In genomic region chr17:72425796-72426173, GRCh38 we compare ENCODE assay signal across 38 cellular contexts.
"Had no signal": no experiment of that assay in that cellular context is flagged by ENCODE, and none has a peak within 500 bp of the region (broad histone marks: within the 10 kb centered on the region; RNA-seq: fewer than 3 reads in every experiment).

No MANE protein-coding gene starts in this region.

- H3K36me3 Mint-ChIP-seq: activated CD4-positive, alpha-beta memory T cell treated with anti-CD3 and anti-CD28 coated beads for 36 hours; activated naive CD4-positive, alpha-beta T cell treated with anti-CD3 and anti-CD28 coated beads, Interleukin-2, amount 10 ng/mL, durations not matched to agents 7 days and 5 days; activated naive CD8-positive, alpha-beta T cell treated with anti-CD3 and anti-CD28 coated beads, Interleukin-2, amount 10 ng/mL, durations not matched to agents 7 days and 5 days; brain; mesothelial cell of epicardium; naive B cell had no signal

- H3K27me3 Mint-ChIP-seq: activated CD4-positive, alpha-beta memory T cell treated with anti-CD3 and anti-CD28 coated beads for 36 hours; activated naive CD4-positive, alpha-beta T cell treated with anti-CD3 and anti-CD28 coated beads, Interleukin-2, amount 10 ng/mL, durations not matched to agents 7 days and 5 days; activated naive CD8-positive, alpha-beta T cell treated with anti-CD3 and anti-CD28 coated beads, Interleukin-2, amount 10 ng/mL, durations not matched to agents 7 days and 5 days; brain had no signal

- H3K27ac ChIP-seq: ascending aorta, cardiac muscle cell, coronary artery, dorsolateral prefrontal cortex, ovary, prostate gland, sigmoid colon, upper lobe of left lung, WERI-Rb-1 had no signal

- DNase-seq: activated CD4-positive, alpha-beta T cell treated with anti-CD3 and anti-CD28 coated beads for 48 hours; activated CD8-positive, alpha-beta memory T cell treated with anti-CD3 and anti-CD28 coated beads, Interleukin-2, amount 50 U/mL, for 4 hours; activated gamma-delta T cell; activated naive CD4-positive, alpha-beta T cell treated with anti-CD3 and anti-CD28 coated beads, Interleukin-2, amount 10 ng/mL, durations not matched to agents 7 days and 5 days; activated naive CD8-positive, alpha-beta T cell treated with anti-CD3 and anti-CD28 coated beads, Interleukin-2, amount 10 ng/mL, durations not matched to agents 7 days and 5 days; activated T-cell treated with anti-CD3 and anti-CD28 coated beads, Interleukin-2, amount 50 U/mL, for 1 hour; cerebellar nuclear complex; dorsolateral prefrontal cortex; effector memory CD4-positive, alpha-beta T cell; glutamatergic neuron; hippocampal formation; left colon; mammary epithelial cell; naive B cell; nephron progenitor cell; ovary; retina; sigmoid colon; small intestine; stimulated activated CD4-positive, alpha-beta T cell treated with anti-CD3 and anti-CD28 coated beads, Interleukin-1b, Interleukin-23, amount 100 ng/mL, for 48 hours; stimulated activated CD4-positive, alpha-beta T cell treated with anti-CD3 and anti-CD28 coated beads, Interleukin-4, amount 100 ng/mL, for 4 hours; stimulated activated CD8-positive, alpha-beta memory T cell treated with anti-CD3 and anti-CD28 coated beads, Interleukin-4, amount 100 ng/mL, for 48 hours; stimulated activated naive CD8-positive, alpha-beta T cell treated with anti-CD3 and anti-CD28 coated beads, Interleukin-15, amount 100 ng/mL, for 72 hours; substantia nigra; T1000; upper lobe of left lung had no signal

- H3K4me1 ChIP-seq: ascending aorta, prostate gland had no signal

- H3K36me3 ChIP-seq: ascending aorta, cardiac muscle cell, ovary, prostate gland, sigmoid colon, upper lobe of left lung had no signal

- H3K9me3 ChIP-seq: ascending aorta, ovary, prostate gland, sigmoid colon, upper lobe of left lung had no signal

- H3K4me3 Mint-ChIP-seq: activated CD4-positive, alpha-beta memory T cell treated with anti-CD3 and anti-CD28 coated beads for 36 hours; activated naive CD4-positive, alpha-beta T cell treated with anti-CD3 and anti-CD28 coated beads, Interleukin-2, amount 10 ng/mL, durations not matched to agents 7 days and 5 days; activated naive CD8-positive, alpha-beta T cell treated with anti-CD3 and anti-CD28 coated beads, Interleukin-2, amount 10 ng/mL, durations not matched to agents 7 days and 5 days; brain; mesothelial cell of epicardium; nephron progenitor cell; stimulated activated memory B cell treated with anti-CD40 and anti-IgM and Interleukin-4, amounts not matched to agents 10 μg/mL and 1 μg/mL and 100 μg/mL, for 72 hours; stimulated activated naive CD8-positive, alpha-beta T cell treated with anti-CD3 and anti-CD28 coated beads, Interleukin-15, amount 100 ng/mL, for 72 hours had no signal

- ATAC-seq: activated CD4-positive, CD25-positive, alpha-beta regulatory T cell treated with anti-CD3 and anti-CD28 coated beads, Interleukin-2, amount 50 U/mL, for 24 hours; left colon; stimulated activated memory B cell treated with anti-CD40 and anti-IgM and Interleukin-4, amounts not matched to agents 10 μg/mL and 1 μg/mL and 100 μg/mL, for 72 hours; stimulated activated naive CD8-positive, alpha-beta T cell treated with anti-CD3 and anti-CD28 coated beads, Interleukin-15, amount 100 ng/mL, for 72 hours had no signal

- H3K4me3 ChIP-seq: ascending aorta, cardiac muscle cell, coronary artery, dorsolateral prefrontal cortex, ovary, prostate gland, sigmoid colon, upper lobe of left lung had no signal

- FAIRE-seq: frontal cortex, keratinocyte, small intestine had no signal

- H3K9me3 Mint-ChIP-seq: activated CD4-positive, alpha-beta memory T cell treated with anti-CD3 and anti-CD28 coated beads for 36 hours; activated naive CD4-positive, alpha-beta T cell treated with anti-CD3 and anti-CD28 coated beads, Interleukin-2, amount 10 ng/mL, durations not matched to agents 7 days and 5 days; activated naive CD8-positive, alpha-beta T cell treated with anti-CD3 and anti-CD28 coated beads, Interleukin-2, amount 10 ng/mL, durations not matched to agents 7 days and 5 days; mesothelial cell of epicardium; nephron progenitor cell; stimulated activated naive CD8-positive, alpha-beta T cell treated with anti-CD3 and anti-CD28 coated beads, Interleukin-15, amount 100 ng/mL, for 72 hours had no signal

- H3K27ac Mint-ChIP-seq: activated CD4-positive, alpha-beta memory T cell treated with anti-CD3 and anti-CD28 coated beads for 36 hours; activated naive CD4-positive, alpha-beta T cell treated with anti-CD3 and anti-CD28 coated beads, Interleukin-2, amount 10 ng/mL, durations not matched to agents 7 days and 5 days; activated naive CD8-positive, alpha-beta T cell treated with anti-CD3 and anti-CD28 coated beads, Interleukin-2, amount 10 ng/mL, durations not matched to agents 7 days and 5 days; mesothelial cell of epicardium; naive B cell had no signal

- H3K27me3 ChIP-seq: ascending aorta, cardiac muscle cell, ovary, sigmoid colon, upper lobe of left lung had no signal
